10 cellular contexts compared by ENCODE assay signal in genomic region chr7:139915301-139915863, GRCh38.
DNase-seq lines count a peak whose midpoint lies in the region; ATAC-seq and TF ChIP-seq lines count a peak whose summit lies in the region.
"Had no signal": no experiment of that assay in that cellular context is flagged by ENCODE, and none has a peak within 500 bp of the region (broad histone marks: within the 10 kb centered on the region; RNA-seq: fewer than 3 reads in every experiment).

No MANE protein-coding gene starts in this region.

- no peak overlapping the region for H3K4me3 ChIP-seq in right atrium auricular region
- no peak overlapping the region for H3K4me3 ChIP-seq in brain microvascular endothelial cell (ENCODE audit: low read depth, low read length)

- no peaks in the 10 kb centered on the region for H3K9me3 ChIP-seq in right atrium auricular region

- no peak for TF ChIP-seq CTCF in right atrium auricular region (IDR thresholded peaks at IDR 0.05)
- no peak for TF ChIP-seq CTCF in brain microvascular endothelial cell (IDR thresholded peaks at IDR 0.05; ENCODE audit: low read depth, low read length, missing control alignments)

- DNase-seq in right atrium auricular region (ENCODE audit: low spot score) = no peak
- no peak for DNase-seq in cardiac septum (ENCODE audit: low spot score)
- peak; percentile 34 for DNase-seq in brain microvascular endothelial cell
- DNase-seq in left colon = no peak
- DNase-seq in NCI-H146 treated with DMSO at 0.1 percent for 48 hours (lab: John Stamatoyannopoulos, UW; ENCODE audit: unreplicated experiment) = no peak
- DNase-seq in cerebellar cortex (ENCODE audit: low spot score) = no peak
- DNase-seq: NCI-H146; stimulated activated naive CD8-positive, alpha-beta T cell treated with anti-CD3 and anti-CD28 coated beads, Interleukin-15, Interleukin-2, amounts not matched to agents 100 U/mL and 50 U/mL, for 24 hours had no signal

- intact Hi-C loops in cardiac septum (cut with DNase I) (loop anchor here (5.0 kb wide), 1 partner anchor 268 kb away; no protein-coding TSS in a partner anchor), left colon (cut with DNase I, micrococcal nuclease) (no loop called here)

- H3K4me1 ChIP-seq in right atrium auricular region = peaks cover 0 to 59% of the 10 kb centered on the region in 2 donors

- in situ Hi-C loops in brain microvascular endothelial cell (cut with HindIII; ENCODE audit: low pct_ligation_motif_present, low sequenced_read_pairs) = no loop called here

- ATAC-seq in left colon (peak; percentile 61), GM18909 (IDR thresholded peaks at IDR 0.05; ENCODE audit: poor library complexity, unreplicated experiment) (no peak), GM18861 (IDR thresholded peaks at IDR 0.05; ENCODE audit: unreplicated experiment) (no peak)

- no peaks in the 10 kb centered on the region for H3K27me3 ChIP-seq in right atrium auricular region
- no peaks in the 10 kb centered on the region for H3K27me3 ChIP-seq in brain microvascular endothelial cell (replicated peaks)

- H3K27ac ChIP-seq in right atrium auricular region (peak overlapping the region; percentile 71 to 77), brain microvascular endothelial cell (peak overlapping the region; percentile 84)

- H3K36me3 ChIP-seq in right atrium auricular region = no peaks in the 10 kb centered on the region
- no peaks in the 10 kb centered on the region for H3K36me3 ChIP-seq in brain microvascular endothelial cell (replicated peaks)
